Comparison of ENCODE assay signal across 21 cellular contexts in the genomic region with DNA sequence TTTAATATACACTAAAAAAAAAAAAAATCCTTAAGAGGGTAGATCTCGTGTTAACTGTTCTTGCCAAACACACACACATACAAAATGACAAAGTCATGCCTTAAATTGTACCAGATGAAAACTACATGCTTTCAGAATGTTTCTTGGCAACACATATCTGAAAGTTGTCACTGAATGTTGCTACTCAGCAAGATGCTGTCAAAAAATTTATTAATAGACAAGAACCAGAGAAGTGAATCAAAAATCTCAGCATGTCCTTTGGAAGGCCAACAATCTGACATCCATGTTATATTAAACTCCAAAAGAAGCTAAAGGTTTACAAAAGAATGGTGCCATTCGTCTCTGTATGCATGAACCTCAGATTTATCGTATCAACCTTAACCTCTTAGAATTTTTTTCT.
"Had no signal": no experiment of that assay in that cellular context is flagged by ENCODE, and none has a peak within 500 bp of the region (broad histone marks: within the 10 kb centered on the region; RNA-seq: fewer than 3 reads in every experiment).

No MANE protein-coding gene starts in this region.

- H3K4me3 ChIP-seq: colonic mucosa, esophagus muscularis mucosa, gastroesophageal sphincter, heart left ventricle, hepatocyte, left ventricle myocardium inferior, lower lobe of right lung, mucosa of descending colon had no signal

- DNase-seq: colonic mucosa; cortex of kidney; effector CD8-positive, alpha-beta T cell; effector memory CD8-positive, alpha-beta T cell; foreskin keratinocyte; heart left ventricle; hypothalamus; immature natural killer cell; islet precursor cell; kidney; kidney glomerular epithelial cell; left colon; left ventricle myocardium inferior; lower lobe of right lung; mesenchymal stem cell; mucosa of descending colon; naive B cell had no signal

- H3K9me3 ChIP-seq: colonic mucosa had no signal

- H3K27ac ChIP-seq: colonic mucosa, esophagus muscularis mucosa, foreskin keratinocyte, gastroesophageal sphincter, heart left ventricle, hepatocyte, left ventricle myocardium inferior, lower lobe of right lung had no signal

- H3K27me3 ChIP-seq: colonic mucosa, esophagus muscularis mucosa, foreskin keratinocyte, gastroesophageal sphincter, heart left ventricle, hepatocyte had no signal

- H3K4me1 ChIP-seq: colonic mucosa, esophagus muscularis mucosa, foreskin keratinocyte, gastroesophageal sphincter, heart left ventricle, left ventricle myocardium inferior, lower lobe of right lung had no signal

- ATAC-seq: effector memory CD8-positive, alpha-beta T cell; foreskin keratinocyte; gastroesophageal sphincter; heart left ventricle; left colon; left lobe of liver; lower lobe of right lung; mucosa of descending colon had no signal

- H3K36me3 ChIP-seq: colonic mucosa, esophagus muscularis mucosa, gastroesophageal sphincter, heart left ventricle, left ventricle myocardium inferior, lower lobe of right lung had no signal

- H3K4me2 ChIP-seq: hepatocyte had no signal

- H2AFZ ChIP-seq: hepatocyte had no signal

- H3K79me2 ChIP-seq: hepatocyte had no signal
